ENCODE assay signal across 1 cellular context in the genomic region with DNA sequence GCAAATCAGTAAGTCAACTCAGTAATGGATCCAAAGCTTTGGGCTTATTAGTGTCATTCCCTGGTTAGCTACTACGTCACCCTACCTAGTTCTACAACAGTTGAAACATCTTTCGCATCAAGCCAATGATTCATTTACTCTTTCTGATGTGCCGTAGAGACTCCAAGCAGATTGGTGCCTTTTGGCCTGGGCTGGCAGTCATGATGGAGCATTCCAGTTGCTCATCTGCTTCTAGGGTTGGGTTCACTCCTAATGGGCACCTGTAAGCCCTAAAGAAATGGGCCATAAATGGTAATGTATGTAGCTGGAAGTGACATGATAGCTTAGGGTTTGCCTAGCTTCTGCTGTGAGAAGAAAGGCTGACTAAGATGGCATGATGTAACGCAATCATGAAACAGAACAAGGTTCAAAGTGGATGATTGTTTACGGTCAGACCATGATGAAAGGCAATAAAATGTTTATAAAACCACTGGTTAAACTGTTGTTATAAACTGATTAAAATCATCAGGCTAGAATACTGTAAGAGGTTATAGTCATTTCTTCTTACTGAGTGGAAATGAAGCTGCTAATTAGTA.
TF ChIP-seq lines count a peak whose summit lies in the region.

No MANE protein-coding gene starts in this region.

TF ChIP-seq in HepG2, 621 proteins besides CTCF, POLR2A, EP300 and RAD21 (continues in another document):
- no peak for TF ChIP-seq ZNF24 (IDR thresholded peaks at IDR 0.05)
- TF ChIP-seq BCL6 (CRISPR knock-in tag; IDR thresholded peaks at IDR 0.05), result no peak; the same call in 1 of the 2 replicates
- TF ChIP-seq, protein P1, sequence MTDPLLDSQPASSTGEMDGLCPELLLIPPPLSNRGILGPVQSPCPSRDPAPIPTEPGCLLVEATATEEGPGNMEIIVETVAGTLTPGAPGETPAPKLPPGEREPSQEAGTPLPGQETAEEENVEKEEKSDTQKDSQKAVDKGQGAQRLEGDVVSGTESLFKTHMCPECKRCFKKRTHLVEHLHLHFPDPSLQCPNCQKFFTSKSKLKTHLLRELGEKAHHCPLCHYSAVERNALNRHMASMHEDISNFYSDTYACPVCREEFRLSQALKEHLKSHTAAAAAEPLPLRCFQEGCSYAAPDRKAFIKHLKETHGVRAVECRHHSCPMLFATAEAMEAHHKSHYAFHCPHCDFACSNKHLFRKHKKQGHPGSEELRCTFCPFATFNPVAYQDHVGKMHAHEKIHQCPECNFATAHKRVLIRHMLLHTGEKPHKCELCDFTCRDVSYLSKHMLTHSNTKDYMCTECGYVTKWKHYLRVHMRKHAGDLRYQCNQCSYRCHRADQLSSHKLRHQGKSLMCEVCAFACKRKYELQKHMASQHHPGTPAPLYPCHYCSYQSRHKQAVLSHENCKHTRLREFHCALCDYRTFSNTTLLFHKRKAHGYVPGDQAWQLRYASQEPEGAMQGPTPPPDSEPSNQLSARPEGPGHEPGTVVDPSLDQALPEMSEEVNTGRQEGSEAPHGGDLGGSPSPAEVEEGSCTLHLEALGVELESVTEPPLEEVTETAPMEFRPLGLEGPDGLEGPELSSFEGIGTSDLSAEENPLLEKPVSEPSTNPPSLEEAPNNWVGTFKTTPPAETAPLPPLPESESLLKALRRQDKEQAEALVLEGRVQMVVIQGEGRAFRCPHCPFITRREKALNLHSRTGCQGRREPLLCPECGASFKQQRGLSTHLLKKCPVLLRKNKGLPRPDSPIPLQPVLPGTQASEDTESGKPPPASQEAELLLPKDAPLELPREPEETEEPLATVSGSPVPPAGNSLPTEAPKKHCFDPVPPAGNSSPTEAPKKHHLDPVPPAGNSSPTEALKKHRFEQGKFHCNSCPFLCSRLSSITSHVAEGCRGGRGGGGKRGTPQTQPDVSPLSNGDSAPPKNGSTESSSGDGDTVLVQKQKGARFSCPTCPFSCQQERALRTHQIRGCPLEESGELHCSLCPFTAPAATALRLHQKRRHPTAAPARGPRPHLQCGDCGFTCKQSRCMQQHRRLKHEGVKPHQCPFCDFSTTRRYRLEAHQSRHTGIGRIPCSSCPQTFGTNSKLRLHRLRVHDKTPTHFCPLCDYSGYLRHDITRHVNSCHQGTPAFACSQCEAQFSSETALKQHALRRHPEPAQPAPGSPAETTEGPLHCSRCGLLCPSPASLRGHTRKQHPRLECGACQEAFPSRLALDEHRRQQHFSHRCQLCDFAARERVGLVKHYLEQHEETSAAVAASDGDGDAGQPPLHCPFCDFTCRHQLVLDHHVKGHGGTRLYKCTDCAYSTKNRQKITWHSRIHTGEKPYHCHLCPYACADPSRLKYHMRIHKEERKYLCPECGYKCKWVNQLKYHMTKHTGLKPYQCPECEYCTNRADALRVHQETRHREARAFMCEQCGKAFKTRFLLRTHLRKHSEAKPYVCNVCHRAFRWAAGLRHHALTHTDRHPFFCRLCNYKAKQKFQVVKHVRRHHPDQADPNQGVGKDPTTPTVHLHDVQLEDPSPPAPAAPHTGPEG (CRISPR knock-in tag; IDR thresholded peaks at IDR 0.05), result no peak
- TF ChIP-seq ZNF749 (CRISPR knock-in tag; IDR thresholded peaks at IDR 0.05; ENCODE audit: borderline replicate concordance), result no peak
- TF ChIP-seq FOXA1 (IDR thresholded peaks at IDR 0.05), result no peak
- TF ChIP-seq FOXA1 (CRISPR knock-in tag; IDR thresholded peaks at IDR 0.05), result 0 out of 2 replicates have a peak, but pooled peaks have one; percentile 19
- TF ChIP-seq SMAD3 (CRISPR knock-in tag; IDR thresholded peaks at IDR 0.05), result 0 out of 2 replicates have a peak, but pooled peaks have one; percentile 18
- TF ChIP-seq HNF4G (IDR thresholded peaks at IDR 0.05; ENCODE audit: borderline replicate concordance, low read depth, low read length), result 0 out of 2 replicates have a peak, but pooled peaks have one; percentile 10
- TF ChIP-seq HNF4G (CRISPR knock-in tag; IDR thresholded peaks at IDR 0.05; ENCODE audit: borderline replicate concordance, low read depth), result peak; percentile 40; the same call in 1 of the 2 replicates
- TF ChIP-seq SOX13 (IDR thresholded peaks at IDR 0.05), result no peak
- peak in 1 of 2 experiments; percentile 38; a peak in 1 of 4 replicates for TF ChIP-seq SOX13 (CRISPR knock-in tag; conservative IDR thresholded peaks at IDR 0.05 in 1 of 2, IDR thresholded peaks at IDR 0.05 in 1 of 2)
- no peak for TF ChIP-seq ZNF670 (CRISPR knock-in tag; IDR thresholded peaks at IDR 0.05; ENCODE audit: borderline replicate concordance)
- TF ChIP-seq ZNF12 (CRISPR knock-in tag; IDR thresholded peaks at IDR 0.05), result peak; percentile 61; the same call in 1 of the 2 replicates
- TF ChIP-seq FOXP1 (IDR thresholded peaks at IDR 0.05), result no peak
- peak; percentile 57; the same call in 1 of the 2 replicates for TF ChIP-seq FOXP1 (CRISPR knock-in tag; IDR thresholded peaks at IDR 0.05)
- peak; percentile 38; the same call in 1 of the 2 replicates for TF ChIP-seq MAFF (IDR thresholded peaks at IDR 0.05; ENCODE audit: low read depth, low read length)
- TF ChIP-seq POGZ (CRISPR knock-in tag; IDR thresholded peaks at IDR 0.05), result 0 out of 2 replicates have a peak, but pooled peaks have one; percentile 38
- TF ChIP-seq, protein P2, sequence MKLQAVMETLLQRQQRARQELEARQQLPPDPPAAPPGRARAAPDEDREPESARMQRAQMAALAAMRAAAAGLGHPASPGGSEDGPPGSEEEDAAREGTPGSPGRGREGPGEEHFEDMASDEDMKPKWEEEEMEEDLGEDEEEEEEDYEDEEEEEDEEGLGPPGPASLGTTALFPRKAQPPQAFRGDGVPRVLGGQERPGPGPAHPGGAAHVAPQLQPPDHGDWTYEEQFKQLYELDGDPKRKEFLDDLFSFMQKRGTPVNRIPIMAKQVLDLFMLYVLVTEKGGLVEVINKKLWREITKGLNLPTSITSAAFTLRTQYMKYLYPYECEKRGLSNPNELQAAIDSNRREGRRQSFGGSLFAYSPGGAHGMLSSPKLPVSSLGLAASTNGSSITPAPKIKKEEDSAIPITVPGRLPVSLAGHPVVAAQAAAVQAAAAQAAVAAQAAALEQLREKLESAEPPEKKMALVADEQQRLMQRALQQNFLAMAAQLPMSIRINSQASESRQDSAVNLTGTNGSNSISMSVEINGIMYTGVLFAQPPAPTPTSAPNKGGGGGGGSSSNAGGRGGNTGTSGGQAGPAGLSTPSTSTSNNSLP (IDR thresholded peaks at IDR 0.05; ENCODE audit: low read depth, low read length), result peak; percentile 55; the same call in 1 of the 2 replicates
- TF ChIP-seq NFKBIZ (CRISPR knock-in tag; IDR thresholded peaks at IDR 0.05), result 0 out of 2 replicates have a peak, but pooled peaks have one; percentile 27
- no peak for TF ChIP-seq FOXC1 (CRISPR knock-in tag; IDR thresholded peaks at IDR 0.05; ENCODE audit: borderline replicate concordance)
- TF ChIP-seq CEBPG (CRISPR knock-in tag; IDR thresholded peaks at IDR 0.05), result peak; percentile 82
- no peak for TF ChIP-seq FOXJ3 (CRISPR knock-in tag; IDR thresholded peaks at IDR 0.05; ENCODE audit: borderline replicate concordance)
- TF ChIP-seq FOSL2 (CRISPR knock-in tag; IDR thresholded peaks at IDR 0.05), result peak; percentile 79
- no peak for TF ChIP-seq ZFP36L2 (CRISPR knock-in tag; IDR thresholded peaks at IDR 0.05)
- TF ChIP-seq, protein P3, sequence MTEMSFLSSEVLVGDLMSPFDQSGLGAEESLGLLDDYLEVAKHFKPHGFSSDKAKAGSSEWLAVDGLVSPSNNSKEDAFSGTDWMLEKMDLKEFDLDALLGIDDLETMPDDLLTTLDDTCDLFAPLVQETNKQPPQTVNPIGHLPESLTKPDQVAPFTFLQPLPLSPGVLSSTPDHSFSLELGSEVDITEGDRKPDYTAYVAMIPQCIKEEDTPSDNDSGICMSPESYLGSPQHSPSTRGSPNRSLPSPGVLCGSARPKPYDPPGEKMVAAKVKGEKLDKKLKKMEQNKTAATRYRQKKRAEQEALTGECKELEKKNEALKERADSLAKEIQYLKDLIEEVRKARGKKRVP (CRISPR knock-in tag; IDR thresholded peaks at IDR 0.05), result peak in 1 of 2 experiments; percentile 82; a peak in 2 of 4 replicates
- TF ChIP-seq SIX1 (CRISPR knock-in tag; IDR thresholded peaks at IDR 0.05; ENCODE audit: borderline replicate concordance), result no peak
- TF ChIP-seq SOX6 (IDR thresholded peaks at IDR 0.05), result no peak
- peak; percentile 29; the same call in 1 of the 2 replicates for TF ChIP-seq SOX6 (CRISPR knock-in tag; IDR thresholded peaks at IDR 0.05)
- TF ChIP-seq, protein P4, sequence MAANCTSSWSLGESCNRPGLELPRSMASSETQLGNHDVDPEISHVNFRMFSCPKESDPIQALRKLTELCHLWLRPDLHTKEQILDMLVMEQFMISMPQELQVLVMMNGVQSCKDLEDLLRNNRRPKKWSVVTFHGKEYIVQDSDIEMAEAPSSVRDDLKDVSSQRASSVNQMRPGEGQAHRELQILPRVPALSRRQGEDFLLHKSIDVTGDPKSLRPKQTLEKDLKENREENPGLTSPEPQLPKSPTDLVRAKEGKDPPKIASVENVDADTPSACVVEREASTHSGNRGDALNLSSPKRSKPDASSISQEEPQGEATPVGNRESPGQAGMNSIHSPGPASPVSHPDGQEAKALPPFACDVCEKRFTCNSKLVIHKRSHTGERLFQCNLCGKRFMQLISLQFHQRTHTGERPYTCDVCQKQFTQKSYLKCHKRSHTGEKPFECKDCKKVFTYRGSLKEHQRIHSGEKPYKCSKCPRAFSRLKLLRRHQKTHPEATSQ (CRISPR knock-in tag; IDR thresholded peaks at IDR 0.05; ENCODE audit: borderline replicate concordance), result no peak
- TF ChIP-seq MAFK (conservative IDR thresholded peaks at IDR 0.05 in 1 of 2, IDR thresholded peaks at IDR 0.05 in 1 of 2; ENCODE audit: low read length in 2 of 2), result peak in 1 of 2 experiments; percentile 19; a peak in 2 of 4 replicates
- 0 out of 2 replicates have a peak, but pooled peaks have one; percentile 30 for TF ChIP-seq ELF3 (CRISPR knock-in tag; IDR thresholded peaks at IDR 0.05)
- TF ChIP-seq, protein P5, sequence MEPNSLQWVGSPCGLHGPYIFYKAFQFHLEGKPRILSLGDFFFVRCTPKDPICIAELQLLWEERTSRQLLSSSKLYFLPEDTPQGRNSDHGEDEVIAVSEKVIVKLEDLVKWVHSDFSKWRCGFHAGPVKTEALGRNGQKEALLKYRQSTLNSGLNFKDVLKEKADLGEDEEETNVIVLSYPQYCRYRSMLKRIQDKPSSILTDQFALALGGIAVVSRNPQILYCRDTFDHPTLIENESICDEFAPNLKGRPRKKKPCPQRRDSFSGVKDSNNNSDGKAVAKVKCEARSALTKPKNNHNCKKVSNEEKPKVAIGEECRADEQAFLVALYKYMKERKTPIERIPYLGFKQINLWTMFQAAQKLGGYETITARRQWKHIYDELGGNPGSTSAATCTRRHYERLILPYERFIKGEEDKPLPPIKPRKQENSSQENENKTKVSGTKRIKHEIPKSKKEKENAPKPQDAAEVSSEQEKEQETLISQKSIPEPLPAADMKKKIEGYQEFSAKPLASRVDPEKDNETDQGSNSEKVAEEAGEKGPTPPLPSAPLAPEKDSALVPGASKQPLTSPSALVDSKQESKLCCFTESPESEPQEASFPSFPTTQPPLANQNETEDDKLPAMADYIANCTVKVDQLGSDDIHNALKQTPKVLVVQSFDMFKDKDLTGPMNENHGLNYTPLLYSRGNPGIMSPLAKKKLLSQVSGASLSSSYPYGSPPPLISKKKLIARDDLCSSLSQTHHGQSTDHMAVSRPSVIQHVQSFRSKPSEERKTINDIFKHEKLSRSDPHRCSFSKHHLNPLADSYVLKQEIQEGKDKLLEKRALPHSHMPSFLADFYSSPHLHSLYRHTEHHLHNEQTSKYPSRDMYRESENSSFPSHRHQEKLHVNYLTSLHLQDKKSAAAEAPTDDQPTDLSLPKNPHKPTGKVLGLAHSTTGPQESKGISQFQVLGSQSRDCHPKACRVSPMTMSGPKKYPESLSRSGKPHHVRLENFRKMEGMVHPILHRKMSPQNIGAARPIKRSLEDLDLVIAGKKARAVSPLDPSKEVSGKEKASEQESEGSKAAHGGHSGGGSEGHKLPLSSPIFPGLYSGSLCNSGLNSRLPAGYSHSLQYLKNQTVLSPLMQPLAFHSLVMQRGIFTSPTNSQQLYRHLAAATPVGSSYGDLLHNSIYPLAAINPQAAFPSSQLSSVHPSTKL (CRISPR knock-in tag; IDR thresholded peaks at IDR 0.05), result peak; percentile 47; the same call in 1 of the 2 replicates
- 0 out of 2 replicates have a peak, but pooled peaks have one; percentile 9 for TF ChIP-seq GATAD1 (CRISPR knock-in tag; IDR thresholded peaks at IDR 0.05)
- TF ChIP-seq HDAC2 (CRISPR knock-in tag; IDR thresholded peaks at IDR 0.05), result no peak
- TF ChIP-seq, protein P6, sequence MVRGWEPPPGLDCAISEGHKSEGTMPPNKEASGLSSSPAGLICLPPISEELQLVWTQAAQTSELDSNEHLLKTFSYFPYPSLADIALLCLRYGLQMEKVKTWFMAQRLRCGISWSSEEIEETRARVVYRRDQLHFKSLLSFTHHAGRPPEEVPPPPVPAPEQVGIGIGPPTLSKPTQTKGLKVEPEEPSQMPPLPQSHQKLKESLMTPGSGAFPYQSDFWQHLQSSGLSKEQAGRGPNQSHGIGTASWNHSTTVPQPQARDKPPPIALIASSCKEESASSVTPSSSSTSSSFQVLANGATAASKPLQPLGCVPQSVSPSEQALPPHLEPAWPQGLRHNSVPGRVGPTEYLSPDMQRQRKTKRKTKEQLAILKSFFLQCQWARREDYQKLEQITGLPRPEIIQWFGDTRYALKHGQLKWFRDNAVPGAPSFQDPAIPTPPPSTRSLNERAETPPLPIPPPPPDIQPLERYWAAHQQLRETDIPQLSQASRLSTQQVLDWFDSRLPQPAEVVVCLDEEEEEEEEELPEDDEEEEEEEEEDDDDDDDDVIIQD (CRISPR knock-in tag; IDR thresholded peaks at IDR 0.05; ENCODE audit: low read depth), result peak; percentile 66; the same call in 1 of the 2 replicates
- TF ChIP-seq ZNF616 (CRISPR knock-in tag; IDR thresholded peaks at IDR 0.05; ENCODE audit: low read depth), result no peak
- TF ChIP-seq MZF1 (CRISPR knock-in tag; IDR thresholded peaks at IDR 0.05; ENCODE audit: borderline replicate concordance), result no peak
- peak; percentile 39; the same call in 1 of the 2 replicates for TF ChIP-seq HMG20A (CRISPR knock-in tag; IDR thresholded peaks at IDR 0.05; ENCODE audit: borderline replicate concordance)
- no peak for TF ChIP-seq ZNF256 (CRISPR knock-in tag; conservative IDR thresholded peaks at IDR 0.05)
- TF ChIP-seq GATAD2A (CRISPR knock-in tag; IDR thresholded peaks at IDR 0.05), result peak; percentile 57
- TF ChIP-seq, protein P7, sequence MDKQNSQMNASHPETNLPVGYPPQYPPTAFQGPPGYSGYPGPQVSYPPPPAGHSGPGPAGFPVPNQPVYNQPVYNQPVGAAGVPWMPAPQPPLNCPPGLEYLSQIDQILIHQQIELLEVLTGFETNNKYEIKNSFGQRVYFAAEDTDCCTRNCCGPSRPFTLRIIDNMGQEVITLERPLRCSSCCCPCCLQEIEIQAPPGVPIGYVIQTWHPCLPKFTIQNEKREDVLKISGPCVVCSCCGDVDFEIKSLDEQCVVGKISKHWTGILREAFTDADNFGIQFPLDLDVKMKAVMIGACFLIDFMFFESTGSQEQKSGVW (CRISPR knock-in tag; IDR thresholded peaks at IDR 0.05; ENCODE audit: borderline replicate concordance), result no peak
- TF ChIP-seq ELF4 (CRISPR knock-in tag; IDR thresholded peaks at IDR 0.05; ENCODE audit: borderline replicate concordance), result no peak
- TF ChIP-seq CEBPB (IDR thresholded peaks at IDR 0.05; ENCODE audit: borderline replicate concordance, low read depth, low read length), result peak; percentile 73; the same call in 1 of the 2 replicates
- TF ChIP-seq FOXM1 (CRISPR knock-in tag; IDR thresholded peaks at IDR 0.05), result no peak
- no peak for TF ChIP-seq ZNF263 (CRISPR knock-in tag; IDR thresholded peaks at IDR 0.05)
